ENCODE assay signal across 32 cellular contexts in the genomic region with DNA sequence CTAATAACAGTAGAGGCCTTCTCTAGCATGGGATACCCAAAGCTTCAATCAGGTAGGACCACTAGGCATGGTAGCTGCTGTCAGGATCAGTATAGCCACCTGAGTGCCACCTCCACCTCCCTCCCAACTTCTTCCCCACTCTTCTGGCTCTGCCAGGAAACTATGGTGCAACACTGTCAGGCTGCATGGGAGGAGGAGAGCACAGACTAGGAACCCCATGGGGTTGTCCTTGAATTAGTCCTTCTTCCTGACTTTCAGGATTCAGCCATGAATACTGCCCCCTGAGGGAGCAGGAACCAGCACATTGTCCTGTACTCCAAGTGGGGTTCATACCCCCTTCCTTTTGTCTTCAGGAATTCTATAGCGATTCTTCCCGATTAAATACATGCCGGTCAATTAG.
"Had no signal": no experiment of that assay in that cellular context is flagged by ENCODE, and none has a peak within 500 bp of the region (broad histone marks: within the 10 kb centered on the region; RNA-seq: fewer than 3 reads in every experiment).

No MANE protein-coding gene starts in this region.

- H3K27me3 ChIP-seq: ovary, spleen, suprapubic skin, testis, tibial artery, transverse colon, upper lobe of right lung, uterus had no signal

- H3K4me2 ChIP-seq: smooth muscle cell had no signal

- H2AFZ ChIP-seq: parathyroid adenoma had no signal

- H3K27ac ChIP-seq: ovary, parathyroid adenoma, psoas muscle, skin epidermis, spleen, suprapubic skin, testis, tibial artery, transverse colon, upper lobe of right lung, uterus had no signal

- H3K4me3 ChIP-seq: ovary, psoas muscle, skin epidermis, smooth muscle cell, spleen, suprapubic skin, testis, tibial artery, transverse colon, upper lobe of right lung, uterus had no signal

- H3K36me3 Mint-ChIP-seq: naive B cell; naive thymus-derived CD8-positive, alpha-beta T cell; natural killer cell treated with Interleukin-12 subunit alpha and Interleukin-12 subunit beta and Interleukin-15 and Interleukin-18, amount 100 ng/mL, for 72 hours; stimulated activated naive B cell treated with anti-CD40 and anti-IgM and Interleukin-4, amounts not matched to agents 10 μg/mL and 1 μg/mL and 100 μg/mL, for 72 hours; type B pancreatic cell had no signal

- H3K4me3 Mint-ChIP-seq: naive B cell; naive thymus-derived CD8-positive, alpha-beta T cell; natural killer cell treated with Interleukin-12 subunit alpha and Interleukin-12 subunit beta and Interleukin-15 and Interleukin-18, amount 100 ng/mL, for 72 hours; nephron progenitor cell; neural crest cell; stimulated activated naive B cell treated with anti-CD40 and anti-IgM and Interleukin-4, amounts not matched to agents 10 μg/mL and 1 μg/mL and 100 μg/mL, for 72 hours; stimulated activated naive CD8-positive, alpha-beta T cell treated with anti-CD3 and anti-CD28 coated beads, Interleukin-15, amount 100 ng/mL, for 72 hours; type B pancreatic cell had no signal

- H3K27ac Mint-ChIP-seq: naive B cell; naive thymus-derived CD8-positive, alpha-beta T cell; natural killer cell treated with Interleukin-12 subunit alpha and Interleukin-12 subunit beta and Interleukin-15 and Interleukin-18, amount 100 ng/mL, for 72 hours; nephron progenitor cell; progenitor cell of endocrine pancreas; stimulated activated naive B cell treated with anti-CD40 and anti-IgM and Interleukin-4, amounts not matched to agents 10 μg/mL and 1 μg/mL and 100 μg/mL, for 72 hours; stimulated activated naive CD8-positive, alpha-beta T cell treated with anti-CD3 and anti-CD28 coated beads, Interleukin-15, amount 100 ng/mL, for 72 hours; type B pancreatic cell had no signal

- H3K9me3 Mint-ChIP-seq: neural crest cell; stimulated activated naive B cell treated with anti-CD40 and anti-IgM and Interleukin-4, amounts not matched to agents 10 μg/mL and 1 μg/mL and 100 μg/mL, for 72 hours; type B pancreatic cell had no signal

- ATAC-seq: naive thymus-derived CD8-positive, alpha-beta T cell; natural killer cell treated with Interleukin-12 subunit alpha and Interleukin-12 subunit beta and Interleukin-15 and Interleukin-18, amount 100 ng/mL, for 72 hours; psoas muscle; right cardiac atrium; sciatic nerve; stimulated activated naive B cell treated with anti-CD40 and anti-IgM and Interleukin-4, amounts not matched to agents 10 μg/mL and 1 μg/mL and 100 μg/mL, for 72 hours; stimulated activated naive CD8-positive, alpha-beta T cell treated with anti-CD3 and anti-CD28 coated beads, Interleukin-15, amount 100 ng/mL, for 72 hours; stimulated activated naive CD8-positive, alpha-beta T cell treated with anti-CD3 and anti-CD28 coated beads, Interleukin-15, Interleukin-2, amounts not matched to agents 100 U/mL and 50 U/mL, for 24 hours; upper lobe of right lung had no signal

- DNase-seq: naive B cell; naive thymus-derived CD8-positive, alpha-beta T cell; nephron progenitor cell; occipital lobe; ovary; posterior cingulate gyrus; psoas muscle; right cardiac atrium; spleen; stimulated activated CD4-positive, alpha-beta T cell treated with anti-CD3 and anti-CD28 coated beads, Interleukin-12 subunit alpha, Interleukin-12 subunit beta, amount 100 ng/mL, for 4 hours; stimulated activated CD4-positive, alpha-beta T cell treated with anti-CD3 and anti-CD28 coated beads, Interleukin-1b, Interleukin-23, amount 100 ng/mL, for 48 hours; stimulated activated CD4-positive, alpha-beta T cell treated with anti-CD3 and anti-CD28 coated beads, Interleukin-4, amount 100 ng/mL, for 1 hour; stimulated activated CD4-positive, alpha-beta T cell treated with anti-CD3 and anti-CD28 coated beads, Interleukin-4, amount 100 ng/mL, for 4 hours; stimulated activated CD8-positive, alpha-beta memory T cell treated with anti-CD3 and anti-CD28 coated beads, Interleukin-4, amount 100 ng/mL, for 48 hours; stimulated activated naive B cell treated with anti-CD40 and anti-IgM and Interleukin-4, amounts not matched to agents 10 μg/mL and 1 μg/mL and 100 μg/mL, for 72 hours; stimulated activated naive CD8-positive, alpha-beta T cell treated with anti-CD3 and anti-CD28 coated beads, Interleukin-15, amount 100 ng/mL, for 72 hours; stimulated activated naive CD8-positive, alpha-beta T cell treated with anti-CD3 and anti-CD28 coated beads, Interleukin-15, Interleukin-2, amounts not matched to agents 100 U/mL and 50 U/mL, for 24 hours; substantia nigra; testis; tibial artery; transverse colon; upper lobe of right lung; uterus had no signal

- H3K9ac ChIP-seq: parathyroid adenoma had no signal

- H3K9me3 ChIP-seq: ovary, psoas muscle, suprapubic skin, testis, tibial artery, transverse colon, upper lobe of right lung, uterus had no signal

- H3K4me1 ChIP-seq: parathyroid adenoma, psoas muscle, spleen, suprapubic skin, testis, tibial artery, transverse colon, upper lobe of right lung, uterus had no signal

- H3K27me3 Mint-ChIP-seq: naive B cell; natural killer cell treated with Interleukin-12 subunit alpha and Interleukin-12 subunit beta and Interleukin-15 and Interleukin-18, amount 100 ng/mL, for 72 hours; progenitor cell of endocrine pancreas; stimulated activated naive CD8-positive, alpha-beta T cell treated with anti-CD3 and anti-CD28 coated beads, Interleukin-15, amount 100 ng/mL, for 72 hours had no signal

- H3K4me1 Mint-ChIP-seq: naive B cell; naive thymus-derived CD8-positive, alpha-beta T cell; stimulated activated naive CD8-positive, alpha-beta T cell treated with anti-CD3 and anti-CD28 coated beads, Interleukin-15, amount 100 ng/mL, for 72 hours had no signal

- H3K79me2 ChIP-seq: parathyroid adenoma had no signal

- H3K36me3 ChIP-seq: ovary, spleen, suprapubic skin, tibial artery, transverse colon, upper lobe of right lung, uterus had no signal
